ENCODE assay signal across 9 cellular contexts in the genomic region with DNA sequence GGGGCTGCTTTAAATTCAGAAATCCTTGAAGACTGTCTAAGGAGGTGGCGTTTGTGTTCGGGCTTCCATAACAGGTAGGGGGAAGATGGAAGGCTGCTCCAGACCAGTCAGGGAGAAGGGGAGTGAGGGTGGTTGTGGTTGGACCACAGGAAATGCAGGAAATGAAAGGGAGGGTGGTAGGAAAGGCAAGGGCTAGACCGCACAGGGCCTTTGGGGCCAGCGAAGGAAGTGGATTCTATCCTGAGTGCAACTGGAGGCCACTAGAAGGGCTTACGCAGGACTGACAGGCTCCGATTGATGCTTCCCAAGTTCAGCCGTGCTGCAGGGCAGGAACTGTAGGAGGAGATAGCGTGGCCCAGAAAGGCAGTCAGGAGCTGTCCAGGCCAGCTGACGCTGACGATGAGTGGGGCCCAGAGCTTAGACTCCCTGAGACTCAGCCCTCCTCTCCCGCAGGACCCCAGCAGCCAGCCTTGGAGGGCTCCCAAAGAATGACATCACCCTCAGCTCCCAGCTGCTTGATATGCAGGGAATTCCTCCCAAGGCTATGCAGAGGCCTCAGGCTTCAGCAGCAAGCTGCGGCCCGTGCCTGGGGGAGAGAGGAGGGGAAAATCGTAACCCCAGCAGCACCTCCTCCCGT. TPM values are rescaled to one million over a fixed set of nuclear protein-coding genes. Genes with fewer than 3 reads are reported as not detected.
DNase-seq lines count a peak whose midpoint lies in the region; ATAC-seq and TF ChIP-seq lines count a peak whose summit lies in the region.
"Had no signal": no experiment of that assay in that cellular context is flagged by ENCODE, and none has a peak within 500 bp of the region (broad histone marks: within the 10 kb centered on the region; RNA-seq: fewer than 3 reads in every experiment).

No MANE protein-coding gene starts in this region.

- no peaks in the 10 kb centered on the region for H3K4me1 ChIP-seq in A673 (ENCODE audit: insufficient read depth, low read length, poor library complexity, severe bottlenecking)
- H3K4me1 ChIP-seq in mesendoderm (ENCODE audit: control insufficient read depth, low read depth, low read length): no peaks in the 10 kb centered on the region

- CTCF ChIA-PET in A673 (lab: Charles Lee): no interaction called here
- CTCF ChIA-PET in activated CD4-positive, alpha-beta T cell treated with anti-CD3 and anti-CD28 coated beads, Interleukin-2, amount 10 ng/mL, durations not matched to agents 7 days and 5 days (lab: Charles Lee): no interaction called here

- no peak overlapping the region for H4K5ac ChIP-seq in mesendoderm (ENCODE audit: low read length)

- H3K56ac ChIP-seq in mesendoderm (ENCODE audit: low read length): no peak overlapping the region

- peaks cover 11% of the 10 kb centered on the region for H3K27me3 Mint-ChIP-seq in activated CD4-positive, alpha-beta T cell treated with anti-CD3 and anti-CD28 coated beads, Interleukin-2, amount 10 ng/mL, durations not matched to agents 7 days and 5 days

- no TSS peak for BruUV-seq in A673 (replicated peaks; lab: Mats Ljungman, UMichigan)

- no peak overlapping the region for H3K4ac ChIP-seq in mesendoderm (ENCODE audit: low read depth, low read length)

- WGBS in mesendoderm (ENCODE audit: extremely low coverage, insufficient coverage, low lambda C conversion rate): no CpG with 5 or more reads among the region's 15 CpGs
- 19 to 20% methylated on average over 15 of the region's 15 CpGs for WGBS in lower leg skin, 2 donors

- no peak overlapping the region for H2BK120ac ChIP-seq in mesendoderm (ENCODE audit: low read depth, low read length)

- H3K18ac ChIP-seq in mesendoderm (ENCODE audit: low read length): no peak overlapping the region

- no peak overlapping the region for H3K27ac Mint-ChIP-seq in activated CD4-positive, alpha-beta T cell treated with anti-CD3 and anti-CD28 coated beads, Interleukin-2, amount 10 ng/mL, durations not matched to agents 7 days and 5 days
- H3K27ac Mint-ChIP-seq: CD4-positive, CD25-positive, alpha-beta regulatory T cell had no signal

- H2BK5ac ChIP-seq in mesendoderm (ENCODE audit: low read length): no peak overlapping the region

- no peaks in the 10 kb centered on the region for H3K9me3 Mint-ChIP-seq in activated CD4-positive, alpha-beta T cell treated with anti-CD3 and anti-CD28 coated beads, Interleukin-2, amount 10 ng/mL, durations not matched to agents 7 days and 5 days
- H3K9me3 Mint-ChIP-seq: CD4-positive, CD25-positive, alpha-beta regulatory T cell had no signal

- no peak overlapping the region for H3K4me3 ChIP-seq in A673 (ENCODE audit: low read depth, low read length, poor library complexity, severe bottlenecking)
- no peak overlapping the region for H3K4me3 ChIP-seq in epithelial cell of proximal tubule (ENCODE audit: low read depth, low read length)
- H3K4me3 ChIP-seq in mesendoderm (ENCODE audit: low read length): no peak overlapping the region
- H3K4me3 ChIP-seq in lower leg skin (ENCODE audit: low read depth, poor library complexity, severe bottlenecking): no peak overlapping the region

- no peak overlapping the region for H3K4me3 Mint-ChIP-seq in activated CD4-positive, alpha-beta T cell treated with anti-CD3 and anti-CD28 coated beads, Interleukin-2, amount 10 ng/mL, durations not matched to agents 7 days and 5 days
- H3K4me3 Mint-ChIP-seq: CD4-positive, CD25-positive, alpha-beta regulatory T cell had no signal

- H3K9ac ChIP-seq in mesendoderm (ENCODE audit: low read length): no peak overlapping the region

- no peaks in the 10 kb centered on the region for H3K36me3 Mint-ChIP-seq in activated CD4-positive, alpha-beta T cell treated with anti-CD3 and anti-CD28 coated beads, Interleukin-2, amount 10 ng/mL, durations not matched to agents 7 days and 5 days (ENCODE audit: low read depth)
- H3K36me3 Mint-ChIP-seq: CD4-positive, CD25-positive, alpha-beta regulatory T cell had no signal

- no peak for TF ChIP-seq POLR2A in lower leg skin (IDR thresholded peaks at IDR 0.05)

- H3K4me1 Mint-ChIP-seq in activated CD4-positive, alpha-beta T cell treated with anti-CD3 and anti-CD28 coated beads, Interleukin-2, amount 10 ng/mL, durations not matched to agents 7 days and 5 days: no peaks in the 10 kb centered on the region
- H3K4me1 Mint-ChIP-seq: CD4-positive, CD25-positive, alpha-beta regulatory T cell had no signal

- H3K23ac ChIP-seq in mesendoderm (ENCODE audit: low read length): no peak overlapping the region

- no peaks in the 10 kb centered on the region for H3K79me1 ChIP-seq in mesendoderm (ENCODE audit: low read length)

- H3K9me3 ChIP-seq in A673 (ENCODE audit: low read depth, low read length, poor library complexity, severe bottlenecking): no peaks in the 10 kb centered on the region

- peak; percentile 63 for DNase-seq in A673 (ENCODE audit: low spot score)
- peak; percentile 13 for DNase-seq in NCI-H1694 (lab: John Stamatoyannopoulos, UW)
- DNase-seq in epithelial cell of proximal tubule (ENCODE audit: low read depth): no peak
- peak; percentile 83 for DNase-seq in mesendoderm
- DNase-seq in lower leg skin (ENCODE audit: low spot score in 2 of 2): no peak
- DNase-seq in activated CD4-positive, alpha-beta T cell treated with anti-CD3 and anti-CD28 coated beads, Interleukin-2, amount 10 ng/mL, durations not matched to agents 7 days and 5 days: no peak
- DNase-seq in DMS114 treated with DMSO at 0.1 percent for 48 hours (lab: John Stamatoyannopoulos, UW; ENCODE audit: unreplicated experiment): no peak
- DNase-seq: CD4-positive, CD25-positive, alpha-beta regulatory T cell had no signal

- intact Hi-C loops in A673 (cut with micrococcal nuclease; ENCODE audit: unreplicated experiment): no loop called here
- intact Hi-C loops in lower leg skin (cut with DNase I; ENCODE audit: low total_unique reads): no loop called here

- H3K27ac ChIP-seq in A673 (ENCODE audit: low read depth, low read length, poor library complexity, severe bottlenecking): no peak overlapping the region
- H3K27ac ChIP-seq in mesendoderm (ENCODE audit: low read depth, low read length): no peak overlapping the region

- no peak overlapping the region for H2AK5ac ChIP-seq in mesendoderm (ENCODE audit: low read length)

- POLR2A ChIA-PET in A673 (lab: Charles Lee; ENCODE audit: low non-redundant PET): no interaction called here
- POLR2A ChIA-PET in activated CD4-positive, alpha-beta T cell treated with anti-CD3 and anti-CD28 coated beads, Interleukin-2, amount 10 ng/mL, durations not matched to agents 7 days and 5 days (lab: Charles Lee): no interaction called here

- no peaks in the 10 kb centered on the region for H3K79me2 ChIP-seq in mesendoderm (ENCODE audit: control insufficient read depth, insufficient read depth, low read length)

- H2BK15ac ChIP-seq in mesendoderm (replicated peaks; ENCODE audit: low read depth): no peak overlapping the region

- H3K4me2 ChIP-seq in mesendoderm (ENCODE audit: low read length): no peak overlapping the region

- no peak overlapping the region for H4K8ac ChIP-seq in mesendoderm (ENCODE audit: low read depth, low read length)

- ATAC-seq in GM18517 (IDR thresholded peaks at IDR 0.05; ENCODE audit: unreplicated experiment): no peak

- no peaks in the 10 kb centered on the region for H3K36me3 ChIP-seq in A673 (ENCODE audit: insufficient read depth, low read length, poor library complexity, severe bottlenecking)
- H3K36me3 ChIP-seq in mesendoderm (ENCODE audit: control insufficient read depth, insufficient read depth, low read length): no peaks in the 10 kb centered on the region

- no peak for TF ChIP-seq CTCF in A673 (conservative IDR thresholded peaks at IDR 0.05; ENCODE audit: low read depth, low read length)
- TF ChIP-seq CTCF in epithelial cell of proximal tubule (conservative IDR thresholded peaks at IDR 0.05; ENCODE audit: low read depth, low read length): peak; percentile 3
- TF ChIP-seq CTCF in lower leg skin (IDR thresholded peaks at IDR 0.05): no peak

- H3K27me3 ChIP-seq in A673 (replicated peaks; ENCODE audit: insufficient read depth, low read depth, low read length, poor library complexity) (no peaks in the 10 kb centered on the region), mesendoderm (ENCODE audit: insufficient read depth, low read length, poor library complexity) (no peaks in the 10 kb centered on the region)

RNA-seq across cellular contexts. Expression of a gene that starts 48.8 kb away (rescaled TPM):
- total RNA-seq in A673 (2021) (3.6 and 3.7 TPM in 2 replicates), epithelial cell of proximal tubule (2.0 and 3.3 TPM in 2 replicates), lower leg skin (not detected)
- 0.18 TPM for polyA plus RNA-seq in mesendoderm (2013, experiment 1 of 2)
- 0.15 TPM for polyA plus RNA-seq in mesendoderm (2013, experiment 2 of 2)
- not detected for total RNA-seq in activated CD4-positive, alpha-beta T cell treated with anti-CD3 and anti-CD28 coated beads, Interleukin-2, amount 10 ng/mL, durations not matched to agents 7 days and 5 days
- total RNA-seq: CD4-positive, CD25-positive, alpha-beta regulatory T cell had no signal
- polyA plus RNA-seq: CD4-positive, CD25-positive, alpha-beta regulatory T cell had no signal

Comparison
In these comparisons a context has a peak if more than half of its experiments do, and no peak if none do; other contexts are left out.
1. DNase-seq: peak in A673 (single experiment), NCI-H1694 (single experiment) and mesendoderm (single experiment); none in epithelial cell of proximal tubule (single experiment), lower leg skin (0 of 2), activated CD4-positive, alpha-beta T cell treated with anti-CD3 and anti-CD28 coated beads, Interleukin-2, amount 10 ng/mL, durations not matched to agents 7 days and 5 days (single experiment) and DMS114 treated with DMSO at 0.1 percent for 48 hours (single experiment).